ENCODE assay signal across 26 cellular contexts in genomic region chr5:159650803-159651202, GRCh38.
"Had no signal": no experiment of that assay in that cellular context is flagged by ENCODE, and none has a peak within 500 bp of the region (broad histone marks: within the 10 kb centered on the region; RNA-seq: fewer than 3 reads in every experiment).

No MANE protein-coding gene starts in this region.

- H3K36me3 ChIP-seq: adrenal gland, esophagus squamous epithelium, gastroesophageal sphincter had no signal

- H3K4me3 ChIP-seq: adrenal gland, body of pancreas, coronary artery, dorsolateral prefrontal cortex, esophagus squamous epithelium, gastroesophageal sphincter had no signal

- ATAC-seq: activated CD4-positive, alpha-beta T cell treated with anti-CD3 and anti-CD28 coated beads for 36 hours; activated CD8-positive, alpha-beta memory T cell treated with anti-CD3 and anti-CD28 coated beads, Interleukin-2, amount 10 ng/mL, durations not matched to agents 7 days and 5 days; activated CD8-positive, alpha-beta T cell treated with anti-CD3 and anti-CD28 coated beads, Interleukin-2, amount 10 ng/mL, durations not matched to agents 7 days and 5 days; activated naive CD8-positive, alpha-beta T cell treated with anti-CD3 and anti-CD28 coated beads, Interleukin-2, amount 50 U/mL, for 24 hours; body of pancreas; gastroesophageal sphincter had no signal

- H3K27me3 ChIP-seq: adrenal gland, body of pancreas, esophagus squamous epithelium, gastroesophageal sphincter had no signal

- H3K4me1 ChIP-seq: adrenal gland, body of pancreas, esophagus squamous epithelium, gastroesophageal sphincter had no signal

- H3K9me3 ChIP-seq: adrenal gland, body of pancreas, esophagus squamous epithelium, gastroesophageal sphincter had no signal

- H3K27ac ChIP-seq: adrenal gland, body of pancreas, coronary artery, dorsolateral prefrontal cortex, esophagus squamous epithelium, gastroesophageal sphincter had no signal

- DNase-seq: activated CD4-positive, alpha-beta memory T cell treated with anti-CD3 and anti-CD28 coated beads for 36 hours; activated CD4-positive, alpha-beta T cell treated with anti-CD3 and anti-CD28 coated beads for 36 hours; activated CD4-positive, alpha-beta T cell treated with anti-CD3 and anti-CD28 coated beads, Interleukin-2, amount 10 ng/mL, durations not matched to agents 24 days and 14 days; activated CD4-positive, CD25-positive, alpha-beta regulatory T cell; activated CD4-positive, CD25-positive, alpha-beta regulatory T cell treated with anti-CD3 and anti-CD28 coated beads, Interleukin-2, amount 50 U/mL, for 72 hours; activated CD8-positive, alpha-beta memory T cell treated with anti-CD3 and anti-CD28 coated beads, Interleukin-2, amount 10 ng/mL, durations not matched to agents 7 days and 5 days; activated CD8-positive, alpha-beta memory T cell treated with anti-CD3 and anti-CD28 coated beads, Interleukin-2, amount 50 U/mL, for 4 hours; activated CD8-positive, alpha-beta T cell treated with anti-CD3 and anti-CD28 coated beads, Interleukin-2, amount 10 ng/mL, durations not matched to agents 7 days and 5 days; activated effector memory CD4-positive, alpha-beta T cell treated with anti-CD3 and anti-CD28 coated beads, Interleukin-2, amount 50 U/mL, for 16 hours; activated naive CD4-positive, alpha-beta T cell treated with anti-CD3 and anti-CD28 coated beads for 36 hours; activated naive CD8-positive, alpha-beta T cell treated with anti-CD3 and anti-CD28 coated beads for 36 hours; activated naive CD8-positive, alpha-beta T cell treated with anti-CD3 and anti-CD28 coated beads, Interleukin-2, amount 50 U/mL, for 24 hours; activated T-cell treated with anti-CD3 and anti-CD28 coated beads, Interleukin-2, amount 50 U/mL, for 1 hour; activated T-cell treated with anti-CD3 and anti-CD28 coated beads, Interleukin-2, amount 50 U/mL, for 48 hours; adrenal gland; amygdala; aorta; body of pancreas; dorsolateral prefrontal cortex; effector memory CD4-positive, alpha-beta T cell; erythroblast; esophagus squamous epithelium; foreskin melanocyte; T-helper 2 cell had no signal
